Comparison of ENCODE assay signal across 16 cellular contexts in genomic region chr2:229425573-229425972, GRCh38.
"Had no signal": no experiment of that assay in that cellular context is flagged by ENCODE, and none has a peak within 500 bp of the region (broad histone marks: within the 10 kb centered on the region; RNA-seq: fewer than 3 reads in every experiment).

No MANE protein-coding gene starts in this region.

- H3K27ac ChIP-seq: epithelial cell of prostate, esophagus muscularis mucosa, suprapubic skin, thyroid gland had no signal

- H3K9me3 Mint-ChIP-seq: type B pancreatic cell had no signal

- DNase-seq: effector memory CD4-positive, alpha-beta T cell; foreskin fibroblast; head of caudate nucleus; hippocampal formation; kidney glomerular epithelial cell; mucosa of descending colon; naive thymus-derived CD8-positive, alpha-beta T cell; stimulated activated CD4-positive, alpha-beta T cell treated with anti-CD3 and anti-CD28 coated beads, Interleukin-2, amount 100 ng/mL, for 48 hours; stimulated activated naive CD8-positive, alpha-beta T cell treated with anti-CD3 and anti-CD28 coated beads, Interleukin-15, Interleukin-2, amounts not matched to agents 100 U/mL and 50 U/mL, for 24 hours; thyroid gland had no signal

- H3K36me3 ChIP-seq: esophagus muscularis mucosa, suprapubic skin, thyroid gland had no signal

- ATAC-seq: mucosa of descending colon; naive thymus-derived CD8-positive, alpha-beta T cell; right cardiac atrium; stimulated activated naive CD8-positive, alpha-beta T cell treated with anti-CD3 and anti-CD28 coated beads, Interleukin-15, Interleukin-2, amounts not matched to agents 100 U/mL and 50 U/mL, for 24 hours had no signal

- H3K36me3 Mint-ChIP-seq: type B pancreatic cell had no signal

- H3K9me3 ChIP-seq: esophagus muscularis mucosa, mucosa of descending colon, suprapubic skin, thyroid gland had no signal

- H3K4me1 ChIP-seq: esophagus muscularis mucosa, suprapubic skin had no signal

- H3K27me3 ChIP-seq: esophagus muscularis mucosa, suprapubic skin, thyroid gland had no signal

- H3K27ac Mint-ChIP-seq: naive thymus-derived CD8-positive, alpha-beta T cell; type B pancreatic cell had no signal

- H3K4me3 ChIP-seq: esophagus muscularis mucosa, mucosa of descending colon, smooth muscle cell, suprapubic skin, thyroid gland had no signal

- H3K4me2 ChIP-seq: smooth muscle cell had no signal

- H3K4me3 Mint-ChIP-seq: naive thymus-derived CD8-positive, alpha-beta T cell; type B pancreatic cell had no signal
